Comparison of ENCODE assay signal across 10 cellular contexts in genomic region chr10:91190876-91191580, GRCh38. TPM values are rescaled to one million over a fixed set of nuclear protein-coding genes. Genes with fewer than 3 reads are reported as not detected.
DNase-seq lines count a peak whose midpoint lies in the region; ATAC-seq and TF ChIP-seq lines count a peak whose summit lies in the region.
"Had no signal": no experiment of that assay in that cellular context is flagged by ENCODE, and none has a peak within 500 bp of the region (broad histone marks: within the 10 kb centered on the region; RNA-seq: fewer than 3 reads in every experiment).

No MANE protein-coding gene starts in this region.

- no peaks in the 10 kb centered on the region for H3K36me3 ChIP-seq in BLaER1 treated with 17β-estradiol and CSF1 and Interleukin-3, amounts not matched to agents 10 nM and 100 nM
- H3K36me3 ChIP-seq in IMR-90 (ENCODE audit: control insufficient read depth, insufficient read depth, low read length) (no peaks in the 10 kb centered on the region), breast epithelium (no peaks in the 10 kb centered on the region), neural progenitor cell (no peaks in the 10 kb centered on the region)

- WGBS in IMR-90 (ENCODE audit: extremely low coverage in 2 of 2, insufficient read length in 1 of 2), 2 experiments = no CpG with 5 or more reads among the region's 2 CpGs

- peak overlapping the region; percentile 59; the same call in 1 of the 2 replicates for H2AK5ac ChIP-seq in IMR-90 (ENCODE audit: low read depth, low read length)

- peaks cover 0 to 5% (median 0%) of the 10 kb centered on the region in 11 experiments; a peak in 4 of 22 replicates for H3K9me3 ChIP-seq in BLaER1 treated with 17β-estradiol and CSF1 and Interleukin-3, amounts not matched to agents 10 nM and 100 nM (replicated peaks in 1 of 11)
- no peaks in the 10 kb centered on the region for H3K9me3 ChIP-seq in IMR-90 (ENCODE audit: control insufficient read depth, insufficient read depth, low read length)
- no peaks in the 10 kb centered on the region for H3K9me3 ChIP-seq in breast epithelium
- no peaks in the 10 kb centered on the region for H3K9me3 ChIP-seq in neural progenitor cell (ENCODE audit: low read depth)

- no peak overlapping the region for H4K91ac ChIP-seq in IMR-90 (ENCODE audit: insufficient read depth, low read depth, low read length)

- in situ Hi-C loops in IMR-90 (cut with MboI; ENCODE audit: low sequenced_read_pairs) = no loop called here

- no peak overlapping the region for H3K4me3 ChIP-seq in BLaER1 treated with 17β-estradiol and CSF1 and Interleukin-3, amounts not matched to agents 10 nM and 100 nM
- no peak overlapping the region for H3K4me3 ChIP-seq in IMR-90 (ENCODE audit: insufficient read depth, low read depth, low read length)
- H3K4me3 ChIP-seq in breast epithelium = no peak overlapping the region
- no peak overlapping the region for H3K4me3 ChIP-seq in neural progenitor cell

- H3K79me2 ChIP-seq in neural progenitor cell (ENCODE audit: low read depth) = no peaks in the 10 kb centered on the region

- no peaks in the 10 kb centered on the region for H3K9me3 Mint-ChIP-seq in neural progenitor cell

- TF ChIP-seq POLR2A in IMR-90 (IDR thresholded peaks at IDR 0.05; ENCODE audit: low read depth, low read length) (no peak), breast epithelium (IDR thresholded peaks at IDR 0.05) (no peak)

- dilution Hi-C loops in IMR-90 (cut with HindIII; ENCODE audit: low sequenced_read_pairs, unreplicated experiment) = no loop called here

- no peak overlapping the region for H3K56ac ChIP-seq in IMR-90 (ENCODE audit: extremely low read depth, insufficient read depth, low read length)

- no peak for TF ChIP-seq RAD21 in IMR-90 (IDR thresholded peaks at IDR 0.05; ENCODE audit: low read length)

- no peak overlapping the region for H2AFZ ChIP-seq in IMR-90 (replicated peaks; ENCODE audit: low read length, poor library complexity)
- no peak overlapping the region for H2AFZ ChIP-seq in neural progenitor cell (replicated peaks)

- H4K5ac ChIP-seq in IMR-90 (ENCODE audit: low read depth, low read length) = no peak overlapping the region

- peaks cover 4% of the 10 kb centered on the region for H3K36me3 Mint-ChIP-seq in neural progenitor cell

- DNase-seq in IMR-90 (peak; percentile 45), globus pallidus (ENCODE audit: low spot score) (peak; percentile 77), breast epithelium (ENCODE audit: low spot score in 2 of 2) (no peak), NCI-H2029 treated with DMSO at 0.1 percent for 48 hours (lab: John Stamatoyannopoulos, UW) (no peak), neural progenitor cell (ENCODE audit: low spot score) (no peak)
- DNase-seq in activated CD4-positive, alpha-beta T cell treated with anti-CD3 and anti-CD28 coated beads, Interleukin-2, amount 50 U/mL, for 4 hours = no peak
- DNase-seq: stimulated activated naive CD4-positive, alpha-beta T cell treated with Interleukin-2 at 50 U/mL for 16 hours had no signal

- H3K79me1 ChIP-seq in IMR-90 (ENCODE audit: low read depth in 1 of 2, low read length in 2 of 2) = peaks cover 38 to 67% of the 10 kb centered on the region in 2 experiments

- no peaks in the 10 kb centered on the region for H3K4me1 Mint-ChIP-seq in neural progenitor cell

- no peak overlapping the region for H2AK9ac ChIP-seq in IMR-90 (replicated peaks; ENCODE audit: low read depth, low read length, poor library complexity)

- H3K4me3 Mint-ChIP-seq in neural progenitor cell = no peak overlapping the region

- no peaks in the 10 kb centered on the region for H3K27me3 ChIP-seq in BLaER1 treated with 17β-estradiol and CSF1 and Interleukin-3, amounts not matched to agents 10 nM and 100 nM
- H3K27me3 ChIP-seq in IMR-90 (ENCODE audit: control insufficient read depth, insufficient read depth, low read length) = no peaks in the 10 kb centered on the region
- no peaks in the 10 kb centered on the region for H3K27me3 ChIP-seq in breast epithelium
- H3K27me3 ChIP-seq in neural progenitor cell = no peaks in the 10 kb centered on the region

- intact Hi-C loops in IMR-90 (cut with micrococcal nuclease) (no loop called here), breast epithelium (cut with DNase I; ENCODE audit: low total_unique reads) (no loop called here)

- H3K18ac ChIP-seq in IMR-90 (ENCODE audit: low read depth, low read length) = no peak overlapping the region

- no peaks in the 10 kb centered on the region for H3K27me3 Mint-ChIP-seq in neural progenitor cell (ENCODE audit: insufficient read depth, low read depth)

- TF ChIP-seq CTCF in IMR-90 (conservative IDR thresholded peaks at IDR 0.05; ENCODE audit: low read depth, low read length) = no peak
- TF ChIP-seq CTCF in breast epithelium (IDR thresholded peaks at IDR 0.05) = no peak
- TF ChIP-seq CTCF in neural progenitor cell (IDR thresholded peaks at IDR 0.05) = no peak

- H3F3A ChIP-seq in neural progenitor cell (ENCODE audit: low read depth) = no peaks in the 10 kb centered on the region

- no peak overlapping the region for H3K27ac Mint-ChIP-seq in neural progenitor cell

- H2BK120ac ChIP-seq in IMR-90 (ENCODE audit: low read depth, low read length) = no peak overlapping the region

- no peak overlapping the region; the same call in 1 of the 2 replicates for H2BK20ac ChIP-seq in IMR-90 (ENCODE audit: low read depth, low read length)

- BruUV-seq in IMR-90 (replicated peaks; lab: Mats Ljungman, UMichigan) = no TSS peak

- no peak overlapping the region for H3K9ac ChIP-seq in BLaER1 treated with 17β-estradiol and CSF1 and Interleukin-3, amounts not matched to agents 10 nM and 100 nM
- H3K9ac ChIP-seq in IMR-90 (ENCODE audit: low read depth, low read length) (no peak overlapping the region), neural progenitor cell (no peak overlapping the region)

- H3K27ac ChIP-seq in BLaER1 treated with 17β-estradiol and CSF1 and Interleukin-3, amounts not matched to agents 10 nM and 100 nM = 0 out of 22 replicates have a peak overlapping the region, but pooled peaks of 1 of the 11 experiments have one; percentile 8
- no peak overlapping the region for H3K27ac ChIP-seq in IMR-90 (ENCODE audit: insufficient read depth, low read length)
- H3K27ac ChIP-seq in breast epithelium = no peak overlapping the region
- no peak overlapping the region for H3K27ac ChIP-seq in neural progenitor cell
- H3K27ac ChIP-seq: VCaP had no signal

- H2BK5ac ChIP-seq in IMR-90 (ENCODE audit: low read depth, low read length, poor library complexity, severe bottlenecking) = peak overlapping the region; percentile 47

- peak overlapping the region; percentile 60; the same call in 1 of the 2 replicates for H3K23ac ChIP-seq in IMR-90 (ENCODE audit: low read depth, low read length)

- peaks cover 13% of the 10 kb centered on the region for H3K9me1 ChIP-seq in IMR-90 (ENCODE audit: insufficient read depth, low read length)

- no peak overlapping the region for H3K4ac ChIP-seq in IMR-90 (ENCODE audit: low read depth, low read length)

- peak overlapping the region; percentile 90; the same call in 1 of the 2 replicates for H3K14ac ChIP-seq in IMR-90 (replicated peaks; ENCODE audit: low read depth, low read length)

- CTCF ChIA-PET in IMR-90 (lab: Yijun Ruan, JAX) = no interaction called here

- H3K4me1 ChIP-seq in BLaER1 treated with 17β-estradiol and CSF1 and Interleukin-3, amounts not matched to agents 10 nM and 100 nM = peaks cover 7 to 23% (median 15%) of the 10 kb centered on the region in 10 experiments; a peak in 16 of 20 replicates
- H3K4me1 ChIP-seq in IMR-90 (ENCODE audit: control insufficient read depth, insufficient read depth, low read length) (peaks cover 12% of the 10 kb centered on the region), breast epithelium (no peaks in the 10 kb centered on the region), neural progenitor cell (no peaks in the 10 kb centered on the region)

- peaks cover 0 to 11% (median 0%) of the 10 kb centered on the region in 11 experiments; a peak in 2 of 22 replicates for H4K20me1 ChIP-seq in BLaER1 treated with 17β-estradiol and CSF1 and Interleukin-3, amounts not matched to agents 10 nM and 100 nM
- peaks cover 6% of the 10 kb centered on the region; the same call in 1 of the 2 replicates for H4K20me1 ChIP-seq in IMR-90 (ENCODE audit: insufficient read depth, low read length)
- H4K20me1 ChIP-seq in neural progenitor cell (ENCODE audit: low read depth) = no peaks in the 10 kb centered on the region

- H4K8ac ChIP-seq in IMR-90 (ENCODE audit: low read depth in 2 of 2, low read length in 2 of 2) = no peak overlapping the region

- no peak overlapping the region for H2BK15ac ChIP-seq in IMR-90 (ENCODE audit: low read depth, low read length)

- H3K4me2 ChIP-seq in BLaER1 treated with 17β-estradiol and CSF1 and Interleukin-3, amounts not matched to agents 10 nM and 100 nM = peak overlapping the region in 7 of 11 experiments; percentile 1 to 49 (median 29); a peak in 11 of 22 replicates
- no peak overlapping the region for H3K4me2 ChIP-seq in IMR-90 (ENCODE audit: low read depth, low read length)
- H3K4me2 ChIP-seq in neural progenitor cell = no peak overlapping the region

- POLR2A ChIA-PET in IMR-90 (lab: Charles Lee; ENCODE audit: unreplicated experiment) = no interaction called here

- ATAC-seq in GM21423 (IDR thresholded peaks at IDR 0.05; ENCODE audit: unreplicated experiment) (peak; percentile 53), IMR-90 (ENCODE audit: low read depth) (peak; percentile 64)

TF ChIP-seq in IMR-90, 13 proteins besides CTCF, POLR2A, EP300 and RAD21:
- peak; percentile 12; the same call in 1 of the 2 replicates for TF ChIP-seq BHLHE40 (IDR thresholded peaks at IDR 0.05; ENCODE audit: low read depth, low read length)
- TF ChIP-seq FOS (IDR thresholded peaks at IDR 0.05; ENCODE audit: low read depth, low read length) = no peak; the same call in 1 of the 2 replicates
- TF ChIP-seq CEBPB (IDR thresholded peaks at IDR 0.05; ENCODE audit: low read depth, low read length) = peak; percentile 73

RNA-seq across cellular contexts. Expression of gene PCGF5, which starts 29.4 kb away (rescaled TPM):
- total RNA-seq in IMR-90 (2012; rRNA removed) (18.1 and 31.9 TPM in 2 replicates), breast epithelium (10 to 100 TPM; 36.5 to 66.9 (median 39.3) TPM), neural progenitor cell (ENCODE audit: low replicate concordance) (3.8 and 6.1 TPM in 2 replicates)
- polyA plus RNA-seq in IMR-90 (2012; rRNA removed) = 8.3 and 9.0 TPM in 2 replicates
- 3.6 and 4.7 TPM in 2 replicates for polyA plus RNA-seq in IMR-90 (2012; cell fraction: cytosol; rRNA removed)
- 1.9 and 10.4 TPM in 2 replicates for polyA plus RNA-seq in IMR-90 (2012; cell fraction: nucleus; rRNA removed; ENCODE audit: low replicate concordance)

Comparison
In these comparisons a context has a peak if more than half of its experiments do, and no peak if none do; other contexts are left out.
1. H3K4me2 ChIP-seq: peak in BLaER1 treated with 17β-estradiol and CSF1 and Interleukin-3, amounts not matched to agents 10 nM and 100 nM (7 of 11); none in IMR-90 (single experiment) and neural progenitor cell (single experiment).
2. DNase-seq: peak in IMR-90 (single experiment) and globus pallidus (single experiment); none in breast epithelium (0 of 2), activated CD4-positive, alpha-beta T cell treated with anti-CD3 and anti-CD28 coated beads, Interleukin-2, amount 50 U/mL, for 4 hours (0 of 2), NCI-H2029 treated with DMSO at 0.1 percent for 48 hours (single experiment) and neural progenitor cell (single experiment).